Comparison of ENCODE assay signal across 1 cellular context in the genomic region with DNA sequence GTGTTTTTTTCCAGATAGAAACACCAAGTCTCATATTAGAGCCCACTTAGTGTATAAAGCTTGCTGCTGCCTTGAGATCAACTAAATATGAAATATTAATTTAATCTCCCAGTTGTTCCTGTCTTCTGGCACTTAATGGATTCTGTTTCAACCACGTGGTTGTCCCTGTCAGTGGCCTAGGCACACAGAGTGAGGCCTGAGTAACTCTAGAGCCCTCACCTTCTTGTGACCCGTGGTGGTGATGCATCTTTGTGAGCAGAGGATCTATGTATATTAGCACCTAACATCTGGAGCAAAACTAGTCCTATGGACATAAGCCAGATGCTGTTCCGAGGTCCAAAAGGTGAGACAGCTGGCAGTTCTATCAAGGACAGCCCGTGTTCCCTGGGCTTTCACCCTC.
TF ChIP-seq lines count a peak whose summit lies in the region.

No MANE protein-coding gene starts in this region.

TF ChIP-seq in IMR-90, 13 proteins besides CTCF, POLR2A, EP300 and RAD21:
- TF ChIP-seq FOS (IDR thresholded peaks at IDR 0.05; ENCODE audit: low read depth, low read length): no peak
- TF ChIP-seq, protein P1, sequence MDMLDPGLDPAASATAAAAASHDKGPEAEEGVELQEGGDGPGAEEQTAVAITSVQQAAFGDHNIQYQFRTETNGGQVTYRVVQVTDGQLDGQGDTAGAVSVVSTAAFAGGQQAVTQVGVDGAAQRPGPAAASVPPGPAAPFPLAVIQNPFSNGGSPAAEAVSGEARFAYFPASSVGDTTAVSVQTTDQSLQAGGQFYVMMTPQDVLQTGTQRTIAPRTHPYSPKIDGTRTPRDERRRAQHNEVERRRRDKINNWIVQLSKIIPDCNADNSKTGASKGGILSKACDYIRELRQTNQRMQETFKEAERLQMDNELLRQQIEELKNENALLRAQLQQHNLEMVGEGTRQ (IDR thresholded peaks at IDR 0.05; ENCODE audit: low read depth, low read length): no peak
